Comparison of ENCODE assay signal across 1 cellular context in the genomic region with DNA sequence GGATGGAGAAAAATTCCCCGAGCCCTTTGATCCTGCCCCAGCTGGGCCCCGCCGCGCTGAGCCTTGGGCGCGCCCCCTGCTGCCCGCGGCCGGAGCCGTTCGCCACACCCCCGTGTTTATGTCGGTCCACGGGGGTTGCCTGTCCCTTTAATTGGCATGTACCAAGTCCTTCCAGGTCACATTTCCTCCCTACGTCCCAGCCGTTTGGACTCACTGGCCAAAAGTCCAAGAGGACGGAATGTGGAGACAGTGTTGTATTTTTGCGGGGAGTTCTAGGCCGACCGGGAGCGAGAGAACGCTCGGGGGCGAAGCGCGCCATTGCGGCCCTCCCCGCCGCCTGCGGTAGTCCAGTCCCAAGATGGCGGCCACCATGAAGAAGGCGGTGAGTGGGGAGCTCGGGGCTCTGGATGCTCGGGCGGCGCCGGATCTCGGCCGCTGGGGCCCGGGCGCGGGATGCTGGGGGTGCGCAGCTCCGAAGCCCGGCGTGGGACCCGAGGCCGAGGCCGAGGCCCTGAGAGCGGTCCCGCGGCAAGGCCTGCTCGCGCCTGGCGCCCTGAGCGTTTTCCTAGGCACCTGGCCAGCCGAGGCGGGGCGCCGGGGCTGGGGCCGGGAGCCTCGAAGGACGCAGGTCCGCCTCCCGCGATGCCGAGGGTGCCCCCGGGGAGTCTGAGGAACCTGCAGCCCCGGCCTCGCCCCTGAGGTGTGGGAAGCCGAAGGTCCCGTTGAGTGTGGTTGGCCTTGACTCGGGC.
TF ChIP-seq lines count a peak whose summit lies in the region.

PFDN4 (plus strand) TSS at position 345 of the 749 bp plus-strand sequence; CDS start at position 359, 14 bp downstream.

TF ChIP-seq in HEK293, 187 proteins besides CTCF, POLR2A, EP300 and RAD21 (continued from another document and continues in another):
- TF ChIP-seq ELK4 (IDR thresholded peaks at IDR 0.05; ENCODE audit: borderline replicate concordance, low read depth, low read length) (no peak), ZNF341 (tag by site-specific recombination; IDR thresholded peaks at IDR 0.05; ENCODE audit: low read depth) (no peak), ZNF596 (tag by site-specific recombination; IDR thresholded peaks at IDR 0.05) (no peak), ZNF610 (tag by site-specific recombination; IDR thresholded peaks at IDR 0.05; ENCODE audit: borderline replicate concordance) (peak; percentile 77; the same call in 1 of the 2 replicates), ZNF660 (tag by site-specific recombination; IDR thresholded peaks at IDR 0.05) (0 out of 2 replicates have a peak, but pooled peaks have one; percentile 34), ZNF280D (tag by site-specific recombination; IDR thresholded peaks at IDR 0.05) (peak; percentile 56; the same call in 1 of the 2 replicates), ZNF391 (tag by site-specific recombination; IDR thresholded peaks at IDR 0.05; ENCODE audit: borderline replicate concordance, low read depth) (peak; percentile 83; the same call in 1 of the 2 replicates), ZNF394 (tag by site-specific recombination; IDR thresholded peaks at IDR 0.05; ENCODE audit: borderline replicate concordance) (peak; percentile 54; the same call in 1 of the 2 replicates), YY2 (tag by site-specific recombination; IDR thresholded peaks at IDR 0.05) (peak; percentile 99), SP2 (tag by site-specific recombination; IDR thresholded peaks at IDR 0.05) (no peak; the same call in 1 of the 2 replicates), ZNF707 (tag by site-specific recombination; IDR thresholded peaks at IDR 0.05) (no peak), IKZF3 (tag by site-specific recombination; IDR thresholded peaks at IDR 0.05) (peak; percentile 29; the same call in 1 of the 2 replicates), KLF8 (tag by site-specific recombination; IDR thresholded peaks at IDR 0.05) (peak; percentile 88), ZNF223 (tag by site-specific recombination; IDR thresholded peaks at IDR 0.05) (no peak), ZNF585B (tag by site-specific recombination; IDR thresholded peaks at IDR 0.05) (no peak), GLI2 (tag by site-specific recombination; IDR thresholded peaks at IDR 0.05; ENCODE audit: borderline replicate concordance, low read depth) (no peak), SP7 (tag by site-specific recombination; IDR thresholded peaks at IDR 0.05) (peak; percentile 89), ZNF449 (tag by site-specific recombination; IDR thresholded peaks at IDR 0.05) (no peak), EGR2 (tag by site-specific recombination; IDR thresholded peaks at IDR 0.05; ENCODE audit: low read depth) (peak; percentile 64; the same call in 1 of the 2 replicates), ZNF112 (tag by site-specific recombination; IDR thresholded peaks at IDR 0.05) (no peak), ZSCAN23 (tag by site-specific recombination; IDR thresholded peaks at IDR 0.05) (peak; percentile 92; the same call in 1 of the 2 replicates), ZNF792 (tag by site-specific recombination; IDR thresholded peaks at IDR 0.05) (no peak), ZNF785 (tag by site-specific recombination; IDR thresholded peaks at IDR 0.05) (peak; percentile 64), ZBTB17 (tag by site-specific recombination; IDR thresholded peaks at IDR 0.05) (peak; percentile 87), ZNF692 (tag by site-specific recombination; IDR thresholded peaks at IDR 0.05) (peak; percentile 93), ZFHX2 (tag by site-specific recombination; conservative IDR thresholded peaks at IDR 0.05) (peak; percentile 77), ZBTB20 (tag by site-specific recombination; IDR thresholded peaks at IDR 0.05) (peak; percentile 89), ZNF335 (tag by site-specific recombination; conservative IDR thresholded peaks at IDR 0.05) (peak; percentile 72), OVOL3 (tag by site-specific recombination; IDR thresholded peaks at IDR 0.05) (no peak), KLF1 (tag by site-specific recombination; IDR thresholded peaks at IDR 0.05) (no peak; the same call in 1 of the 2 replicates), SETDB1 (IDR thresholded peaks at IDR 0.05; ENCODE audit: insufficient read length, low read length) (no peak), KLF16 (tag by site-specific recombination; IDR thresholded peaks at IDR 0.05) (peak; percentile 79), MZF1 (tag by site-specific recombination; IDR thresholded peaks at IDR 0.05; ENCODE audit: borderline replicate concordance) (no peak), ZNF513 (tag by site-specific recombination; IDR thresholded peaks at IDR 0.05) (no peak), ZNF10 (tag by site-specific recombination; IDR thresholded peaks at IDR 0.05) (0 out of 2 replicates have a peak, but pooled peaks have one; percentile 11), ZNF561 (tag by site-specific recombination; IDR thresholded peaks at IDR 0.05; ENCODE audit: borderline replicate concordance) (0 out of 2 replicates have a peak, but pooled peaks have one; percentile 19), PRDM10 (tag by site-specific recombination; IDR thresholded peaks at IDR 0.05) (peak; percentile 100), FEZF1 (tag by site-specific recombination; IDR thresholded peaks at IDR 0.05) (no peak)
- TF ChIP-seq, protein P1, sequence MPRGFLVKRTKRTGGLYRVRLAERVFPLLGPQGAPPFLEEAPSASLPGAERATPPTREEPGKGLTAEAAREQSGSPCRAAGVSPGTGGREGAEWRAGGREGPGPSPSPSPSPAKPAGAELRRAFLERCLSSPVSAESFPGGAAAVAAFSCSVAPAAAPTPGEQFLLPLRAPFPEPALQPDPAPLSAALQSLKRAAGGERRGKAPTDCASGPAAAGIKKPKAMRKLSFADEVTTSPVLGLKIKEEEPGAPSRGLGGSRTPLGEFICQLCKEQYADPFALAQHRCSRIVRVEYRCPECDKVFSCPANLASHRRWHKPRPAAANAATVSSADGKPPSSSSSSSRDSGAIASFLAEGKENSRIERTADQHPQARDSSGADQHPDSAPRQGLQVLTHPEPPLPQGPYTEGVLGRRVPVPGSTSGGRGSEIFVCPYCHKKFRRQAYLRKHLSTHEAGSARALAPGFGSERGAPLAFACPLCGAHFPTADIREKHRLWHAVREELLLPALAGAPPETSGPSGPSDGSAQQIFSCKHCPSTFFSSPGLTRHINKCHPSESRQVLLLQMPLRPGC (tag by site-specific recombination; IDR thresholded peaks at IDR 0.05): peak; percentile 52; the same call in 1 of the 2 replicates
- TF ChIP-seq, protein P2, sequence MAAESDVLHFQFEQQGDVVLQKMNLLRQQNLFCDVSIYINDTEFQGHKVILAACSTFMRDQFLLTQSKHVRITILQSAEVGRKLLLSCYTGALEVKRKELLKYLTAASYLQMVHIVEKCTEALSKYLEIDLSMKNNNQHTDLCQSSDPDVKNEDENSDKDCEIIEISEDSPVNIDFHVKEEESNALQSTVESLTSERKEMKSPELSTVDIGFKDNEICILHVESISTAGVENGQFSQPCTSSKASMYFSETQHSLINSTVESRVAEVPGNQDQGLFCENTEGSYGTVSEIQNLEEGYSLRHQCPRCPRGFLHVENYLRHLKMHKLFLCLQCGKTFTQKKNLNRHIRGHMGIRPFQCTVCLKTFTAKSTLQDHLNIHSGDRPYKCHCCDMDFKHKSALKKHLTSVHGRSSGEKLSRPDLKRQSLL (tag by site-specific recombination; IDR thresholded peaks at IDR 0.05): peak; percentile 4; the same call in 1 of the 2 replicates
- TF ChIP-seq, protein P3, sequence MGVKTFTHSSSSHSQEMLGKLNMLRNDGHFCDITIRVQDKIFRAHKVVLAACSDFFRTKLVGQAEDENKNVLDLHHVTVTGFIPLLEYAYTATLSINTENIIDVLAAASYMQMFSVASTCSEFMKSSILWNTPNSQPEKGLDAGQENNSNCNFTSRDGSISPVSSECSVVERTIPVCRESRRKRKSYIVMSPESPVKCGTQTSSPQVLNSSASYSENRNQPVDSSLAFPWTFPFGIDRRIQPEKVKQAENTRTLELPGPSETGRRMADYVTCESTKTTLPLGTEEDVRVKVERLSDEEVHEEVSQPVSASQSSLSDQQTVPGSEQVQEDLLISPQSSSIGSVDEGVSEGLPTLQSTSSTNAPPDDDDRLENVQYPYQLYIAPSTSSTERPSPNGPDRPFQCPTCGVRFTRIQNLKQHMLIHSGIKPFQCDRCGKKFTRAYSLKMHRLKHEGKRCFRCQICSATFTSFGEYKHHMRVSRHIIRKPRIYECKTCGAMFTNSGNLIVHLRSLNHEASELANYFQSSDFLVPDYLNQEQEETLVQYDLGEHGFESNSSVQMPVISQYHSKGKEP (tag by site-specific recombination; IDR thresholded peaks at IDR 0.05): no peak
